In genomic region chr4:112060212-112060611, GRCh38 we compare ENCODE assay signal across 1 cellular context.
TF ChIP-seq lines count a peak whose summit lies in the region.

No MANE protein-coding gene starts in this region.

TF ChIP-seq in K562, 482 proteins besides CTCF, POLR2A, EP300 and RAD21 (continued from another document):
- TF ChIP-seq STAT6 (CRISPR knock-in tag; IDR thresholded peaks at IDR 0.05): no peak
- TF ChIP-seq, protein P1, sequence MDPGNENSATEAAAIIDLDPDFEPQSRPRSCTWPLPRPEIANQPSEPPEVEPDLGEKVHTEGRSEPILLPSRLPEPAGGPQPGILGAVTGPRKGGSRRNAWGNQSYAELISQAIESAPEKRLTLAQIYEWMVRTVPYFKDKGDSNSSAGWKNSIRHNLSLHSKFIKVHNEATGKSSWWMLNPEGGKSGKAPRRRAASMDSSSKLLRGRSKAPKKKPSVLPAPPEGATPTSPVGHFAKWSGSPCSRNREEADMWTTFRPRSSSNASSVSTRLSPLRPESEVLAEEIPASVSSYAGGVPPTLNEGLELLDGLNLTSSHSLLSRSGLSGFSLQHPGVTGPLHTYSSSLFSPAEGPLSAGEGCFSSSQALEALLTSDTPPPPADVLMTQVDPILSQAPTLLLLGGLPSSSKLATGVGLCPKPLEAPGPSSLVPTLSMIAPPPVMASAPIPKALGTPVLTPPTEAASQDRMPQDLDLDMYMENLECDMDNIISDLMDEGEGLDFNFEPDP (CRISPR knock-in tag; IDR thresholded peaks at IDR 0.05): no peak
